1 cellular context compared by ENCODE assay signal in the genomic region with DNA sequence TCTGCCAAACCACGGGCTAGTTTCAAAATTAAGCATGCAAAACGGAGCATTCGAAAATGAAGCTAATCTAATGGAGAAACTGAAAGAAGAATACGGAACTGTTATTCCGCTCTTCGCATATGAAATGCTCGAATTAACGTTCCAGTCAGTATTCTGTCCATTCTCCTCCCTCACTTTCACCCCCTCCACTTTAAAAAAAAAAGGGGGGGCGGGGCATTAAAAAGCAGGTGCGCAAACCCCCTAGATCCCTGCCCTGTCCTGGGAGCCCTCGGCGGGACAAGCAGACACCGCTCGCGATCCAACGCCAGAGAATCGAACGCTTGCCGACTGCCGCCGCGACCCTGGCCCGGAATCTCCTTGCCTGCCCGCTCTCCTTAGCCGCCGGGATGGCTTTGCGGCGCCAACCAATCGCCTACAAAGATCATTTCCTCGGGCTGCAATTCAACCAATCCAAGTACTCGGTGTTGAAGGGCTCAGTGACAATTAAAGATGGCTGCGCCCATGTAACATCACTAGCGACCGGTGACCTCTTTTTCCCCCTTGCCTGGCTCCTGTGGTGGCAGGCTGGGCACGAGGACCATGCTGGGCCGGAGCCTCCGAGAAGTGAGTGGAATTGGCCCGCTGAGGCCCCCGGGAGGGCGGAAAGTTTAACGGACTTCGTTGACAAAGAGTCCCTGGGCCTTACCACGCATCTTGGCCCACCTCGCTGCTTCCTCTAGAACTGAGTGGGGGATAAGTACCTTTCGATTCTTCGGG.
TF ChIP-seq lines count a peak whose summit lies in the region.

A gene with protein sequence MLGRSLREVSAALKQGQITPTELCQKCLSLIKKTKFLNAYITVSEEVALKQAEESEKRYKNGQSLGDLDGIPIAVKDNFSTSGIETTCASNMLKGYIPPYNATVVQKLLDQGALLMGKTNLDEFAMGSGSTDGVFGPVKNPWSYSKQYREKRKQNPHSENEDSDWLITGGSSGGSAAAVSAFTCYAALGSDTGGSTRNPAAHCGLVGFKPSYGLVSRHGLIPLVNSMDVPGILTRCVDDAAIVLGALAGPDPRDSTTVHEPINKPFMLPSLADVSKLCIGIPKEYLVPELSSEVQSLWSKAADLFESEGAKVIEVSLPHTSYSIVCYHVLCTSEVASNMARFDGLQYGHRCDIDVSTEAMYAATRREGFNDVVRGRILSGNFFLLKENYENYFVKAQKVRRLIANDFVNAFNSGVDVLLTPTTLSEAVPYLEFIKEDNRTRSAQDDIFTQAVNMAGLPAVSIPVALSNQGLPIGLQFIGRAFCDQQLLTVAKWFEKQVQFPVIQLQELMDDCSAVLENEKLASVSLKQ (plus strand): TSS at position 476 of the 756 bp plus-strand sequence. CDS start 104 bp downstream, at position 580.
A gene with protein sequence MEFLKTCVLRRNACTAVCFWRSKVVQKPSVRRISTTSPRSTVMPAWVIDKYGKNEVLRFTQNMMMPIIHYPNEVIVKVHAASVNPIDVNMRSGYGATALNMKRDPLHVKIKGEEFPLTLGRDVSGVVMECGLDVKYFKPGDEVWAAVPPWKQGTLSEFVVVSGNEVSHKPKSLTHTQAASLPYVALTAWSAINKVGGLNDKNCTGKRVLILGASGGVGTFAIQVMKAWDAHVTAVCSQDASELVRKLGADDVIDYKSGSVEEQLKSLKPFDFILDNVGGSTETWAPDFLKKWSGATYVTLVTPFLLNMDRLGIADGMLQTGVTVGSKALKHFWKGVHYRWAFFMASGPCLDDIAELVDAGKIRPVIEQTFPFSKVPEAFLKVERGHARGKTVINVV (minus strand): TSS at position 396 of the 756 bp plus-strand sequence. CDS start 477 bp downstream, outside the sequence.

TF ChIP-seq in HEK293, 187 proteins besides CTCF, POLR2A, EP300 and RAD21 (continued from another document and continues in another):
- TF ChIP-seq, protein P1, sequence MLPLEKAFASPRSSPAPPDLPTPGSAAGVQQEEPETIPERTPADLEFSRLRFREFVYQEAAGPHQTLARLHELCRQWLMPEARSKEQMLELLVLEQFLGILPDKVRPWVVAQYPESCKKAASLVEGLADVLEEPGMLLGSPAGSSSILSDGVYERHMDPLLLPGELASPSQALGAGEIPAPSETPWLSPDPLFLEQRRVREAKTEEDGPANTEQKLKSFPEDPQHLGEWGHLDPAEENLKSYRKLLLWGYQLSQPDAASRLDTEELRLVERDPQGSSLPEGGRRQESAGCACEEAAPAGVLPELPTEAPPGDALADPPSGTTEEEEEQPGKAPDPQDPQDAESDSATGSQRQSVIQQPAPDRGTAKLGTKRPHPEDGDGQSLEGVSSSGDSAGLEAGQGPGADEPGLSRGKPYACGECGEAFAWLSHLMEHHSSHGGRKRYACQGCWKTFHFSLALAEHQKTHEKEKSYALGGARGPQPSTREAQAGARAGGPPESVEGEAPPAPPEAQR (tag by site-specific recombination; IDR thresholded peaks at IDR 0.05) = no peak
- TF ChIP-seq ZNF776 (tag by site-specific recombination; IDR thresholded peaks at IDR 0.05; ENCODE audit: borderline replicate concordance) = no peak
- peak; percentile 58; the same call in 1 of the 2 replicates for TF ChIP-seq SP3 (tag by site-specific recombination; IDR thresholded peaks at IDR 0.05)
- TF ChIP-seq, protein P2, sequence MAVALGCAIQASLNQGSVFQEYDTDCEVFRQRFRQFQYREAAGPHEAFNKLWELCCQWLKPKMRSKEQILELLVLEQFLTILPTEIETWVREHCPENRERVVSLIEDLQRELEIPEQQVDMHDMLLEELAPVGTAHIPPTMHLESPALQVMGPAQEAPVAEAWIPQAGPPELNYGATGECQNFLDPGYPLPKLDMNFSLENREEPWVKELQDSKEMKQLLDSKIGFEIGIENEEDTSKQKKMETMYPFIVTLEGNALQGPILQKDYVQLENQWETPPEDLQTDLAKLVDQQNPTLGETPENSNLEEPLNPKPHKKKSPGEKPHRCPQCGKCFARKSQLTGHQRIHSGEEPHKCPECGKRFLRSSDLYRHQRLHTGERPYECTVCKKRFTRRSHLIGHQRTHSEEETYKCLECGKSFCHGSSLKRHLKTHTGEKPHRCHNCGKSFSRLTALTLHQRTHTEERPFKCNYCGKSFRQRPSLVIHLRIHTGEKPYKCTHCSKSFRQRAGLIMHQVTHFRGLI (tag by site-specific recombination; IDR thresholded peaks at IDR 0.05) = no peak
- no peak for TF ChIP-seq ZNF830 (tag by site-specific recombination; IDR thresholded peaks at IDR 0.05; ENCODE audit: low read depth)
- TF ChIP-seq, protein P3, sequence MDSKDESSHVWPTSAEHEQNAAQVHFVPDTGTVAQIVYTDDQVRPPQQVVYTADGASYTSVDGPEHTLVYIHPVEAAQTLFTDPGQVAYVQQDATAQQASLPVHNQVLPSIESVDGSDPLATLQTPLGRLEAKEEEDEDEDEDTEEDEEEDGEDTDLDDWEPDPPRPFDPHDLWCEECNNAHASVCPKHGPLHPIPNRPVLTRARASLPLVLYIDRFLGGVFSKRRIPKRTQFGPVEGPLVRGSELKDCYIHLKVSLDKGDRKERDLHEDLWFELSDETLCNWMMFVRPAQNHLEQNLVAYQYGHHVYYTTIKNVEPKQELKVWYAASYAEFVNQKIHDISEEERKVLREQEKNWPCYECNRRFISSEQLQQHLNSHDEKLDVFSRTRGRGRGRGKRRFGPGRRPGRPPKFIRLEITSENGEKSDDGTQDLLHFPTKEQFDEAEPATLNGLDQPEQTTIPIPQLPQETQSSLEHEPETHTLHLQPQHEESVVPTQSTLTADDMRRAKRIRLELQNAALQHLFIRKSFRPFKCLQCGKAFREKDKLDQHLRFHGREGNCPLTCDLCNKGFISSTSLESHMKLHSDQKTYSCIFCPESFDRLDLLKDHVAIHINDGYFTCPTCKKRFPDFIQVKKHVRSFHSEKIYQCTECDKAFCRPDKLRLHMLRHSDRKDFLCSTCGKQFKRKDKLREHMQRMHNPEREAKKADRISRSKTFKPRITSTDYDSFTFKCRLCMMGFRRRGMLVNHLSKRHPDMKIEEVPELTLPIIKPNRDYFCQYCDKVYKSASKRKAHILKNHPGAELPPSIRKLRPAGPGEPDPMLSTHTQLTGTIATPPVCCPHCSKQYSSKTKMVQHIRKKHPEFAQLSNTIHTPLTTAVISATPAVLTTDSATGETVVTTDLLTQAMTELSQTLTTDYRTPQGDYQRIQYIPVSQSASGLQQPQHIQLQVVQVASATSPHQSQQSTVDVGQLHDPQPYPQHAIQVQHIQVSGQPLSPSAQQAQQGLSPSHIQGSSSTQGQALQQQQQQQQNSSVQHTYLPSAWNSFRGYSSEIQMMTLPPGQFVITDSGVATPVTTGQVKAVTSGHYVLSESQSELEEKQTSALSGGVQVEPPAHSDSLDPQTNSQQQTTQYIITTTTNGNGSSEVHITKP (tag by site-specific recombination; IDR thresholded peaks at IDR 0.05) = no peak
- no peak for TF ChIP-seq ZNF521 (tag by site-specific recombination; IDR thresholded peaks at IDR 0.05)
- no peak for TF ChIP-seq ZNF239 (tag by site-specific recombination; IDR thresholded peaks at IDR 0.05)
- TF ChIP-seq, protein P4, sequence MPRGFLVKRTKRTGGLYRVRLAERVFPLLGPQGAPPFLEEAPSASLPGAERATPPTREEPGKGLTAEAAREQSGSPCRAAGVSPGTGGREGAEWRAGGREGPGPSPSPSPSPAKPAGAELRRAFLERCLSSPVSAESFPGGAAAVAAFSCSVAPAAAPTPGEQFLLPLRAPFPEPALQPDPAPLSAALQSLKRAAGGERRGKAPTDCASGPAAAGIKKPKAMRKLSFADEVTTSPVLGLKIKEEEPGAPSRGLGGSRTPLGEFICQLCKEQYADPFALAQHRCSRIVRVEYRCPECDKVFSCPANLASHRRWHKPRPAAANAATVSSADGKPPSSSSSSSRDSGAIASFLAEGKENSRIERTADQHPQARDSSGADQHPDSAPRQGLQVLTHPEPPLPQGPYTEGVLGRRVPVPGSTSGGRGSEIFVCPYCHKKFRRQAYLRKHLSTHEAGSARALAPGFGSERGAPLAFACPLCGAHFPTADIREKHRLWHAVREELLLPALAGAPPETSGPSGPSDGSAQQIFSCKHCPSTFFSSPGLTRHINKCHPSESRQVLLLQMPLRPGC (tag by site-specific recombination; IDR thresholded peaks at IDR 0.05) = no peak
- TF ChIP-seq ZNF654 (tag by site-specific recombination; IDR thresholded peaks at IDR 0.05; ENCODE audit: low read depth) = no peak
- TF ChIP-seq, protein P5, sequence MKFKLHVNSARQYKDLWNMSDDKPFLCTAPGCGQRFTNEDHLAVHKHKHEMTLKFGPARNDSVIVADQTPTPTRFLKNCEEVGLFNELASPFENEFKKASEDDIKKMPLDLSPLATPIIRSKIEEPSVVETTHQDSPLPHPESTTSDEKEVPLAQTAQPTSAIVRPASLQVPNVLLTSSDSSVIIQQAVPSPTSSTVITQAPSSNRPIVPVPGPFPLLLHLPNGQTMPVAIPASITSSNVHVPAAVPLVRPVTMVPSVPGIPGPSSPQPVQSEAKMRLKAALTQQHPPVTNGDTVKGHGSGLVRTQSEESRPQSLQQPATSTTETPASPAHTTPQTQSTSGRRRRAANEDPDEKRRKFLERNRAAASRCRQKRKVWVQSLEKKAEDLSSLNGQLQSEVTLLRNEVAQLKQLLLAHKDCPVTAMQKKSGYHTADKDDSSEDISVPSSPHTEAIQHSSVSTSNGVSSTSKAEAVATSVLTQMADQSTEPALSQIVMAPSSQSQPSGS (tag by site-specific recombination; IDR thresholded peaks at IDR 0.05; ENCODE audit: low read depth) = no peak
- TF ChIP-seq, protein P6, sequence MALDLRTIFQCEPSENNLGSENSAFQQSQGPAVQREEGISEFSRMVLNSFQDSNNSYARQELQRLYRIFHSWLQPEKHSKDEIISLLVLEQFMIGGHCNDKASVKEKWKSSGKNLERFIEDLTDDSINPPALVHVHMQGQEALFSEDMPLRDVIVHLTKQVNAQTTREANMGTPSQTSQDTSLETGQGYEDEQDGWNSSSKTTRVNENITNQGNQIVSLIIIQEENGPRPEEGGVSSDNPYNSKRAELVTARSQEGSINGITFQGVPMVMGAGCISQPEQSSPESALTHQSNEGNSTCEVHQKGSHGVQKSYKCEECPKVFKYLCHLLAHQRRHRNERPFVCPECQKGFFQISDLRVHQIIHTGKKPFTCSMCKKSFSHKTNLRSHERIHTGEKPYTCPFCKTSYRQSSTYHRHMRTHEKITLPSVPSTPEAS (tag by site-specific recombination; IDR thresholded peaks at IDR 0.05) = no peak
- TF ChIP-seq, protein P7, sequence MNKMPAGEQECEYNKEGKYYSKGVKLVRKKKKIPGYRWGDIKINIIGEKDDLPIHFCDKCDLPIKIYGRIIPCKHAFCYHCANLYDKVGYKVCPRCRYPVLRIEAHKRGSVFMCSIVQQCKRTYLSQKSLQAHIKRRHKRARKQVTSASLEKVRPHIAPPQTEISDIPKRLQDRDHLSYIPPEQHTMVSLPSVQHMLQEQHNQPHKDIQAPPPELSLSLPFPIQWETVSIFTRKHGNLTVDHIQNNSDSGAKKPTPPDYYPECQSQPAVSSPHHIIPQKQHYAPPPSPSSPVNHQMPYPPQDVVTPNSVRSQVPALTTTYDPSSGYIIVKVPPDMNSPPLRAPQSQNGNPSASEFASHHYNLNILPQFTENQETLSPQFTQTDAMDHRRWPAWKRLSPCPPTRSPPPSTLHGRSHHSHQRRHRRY (tag by site-specific recombination; IDR thresholded peaks at IDR 0.05) = no peak
- no peak for TF ChIP-seq ZNF23 (tag by site-specific recombination; IDR thresholded peaks at IDR 0.05; ENCODE audit: borderline replicate concordance)
- no peak for TF ChIP-seq ZNF10 (tag by site-specific recombination; IDR thresholded peaks at IDR 0.05)
- TF ChIP-seq ZNF19 (tag by site-specific recombination; IDR thresholded peaks at IDR 0.05; ENCODE audit: low read depth) = no peak
- TF ChIP-seq ZNF416 (tag by site-specific recombination; IDR thresholded peaks at IDR 0.05) = no peak
- TF ChIP-seq TRIM28 (IDR thresholded peaks at IDR 0.05; ENCODE audit: borderline replicate concordance, low read length) = 0 out of 2 replicates have a peak, but pooled peaks have one; percentile 68
- no peak for TF ChIP-seq ZSCAN23 (tag by site-specific recombination; IDR thresholded peaks at IDR 0.05)
- TF ChIP-seq SP2 (tag by site-specific recombination; IDR thresholded peaks at IDR 0.05) = peak; percentile 67
- peak; percentile 83; the same call in 1 of the 2 replicates for TF ChIP-seq ZNF501 (tag by site-specific recombination; IDR thresholded peaks at IDR 0.05)
- no peak for TF ChIP-seq ZNF473 (tag by site-specific recombination; IDR thresholded peaks at IDR 0.05)
- TF ChIP-seq ZNF76 (tag by site-specific recombination; IDR thresholded peaks at IDR 0.05; ENCODE audit: borderline replicate concordance, low read depth) = peak; percentile 65; the same call in 1 of the 2 replicates
- no peak for TF ChIP-seq ZNF610 (tag by site-specific recombination; IDR thresholded peaks at IDR 0.05; ENCODE audit: borderline replicate concordance)
- peak; percentile 72; the same call in 1 of the 2 replicates for TF ChIP-seq ZNF366 (tag by site-specific recombination; conservative IDR thresholded peaks at IDR 0.05)
- TF ChIP-seq GLIS1 (tag by site-specific recombination; IDR thresholded peaks at IDR 0.05) = no peak
- TF ChIP-seq, protein P8, sequence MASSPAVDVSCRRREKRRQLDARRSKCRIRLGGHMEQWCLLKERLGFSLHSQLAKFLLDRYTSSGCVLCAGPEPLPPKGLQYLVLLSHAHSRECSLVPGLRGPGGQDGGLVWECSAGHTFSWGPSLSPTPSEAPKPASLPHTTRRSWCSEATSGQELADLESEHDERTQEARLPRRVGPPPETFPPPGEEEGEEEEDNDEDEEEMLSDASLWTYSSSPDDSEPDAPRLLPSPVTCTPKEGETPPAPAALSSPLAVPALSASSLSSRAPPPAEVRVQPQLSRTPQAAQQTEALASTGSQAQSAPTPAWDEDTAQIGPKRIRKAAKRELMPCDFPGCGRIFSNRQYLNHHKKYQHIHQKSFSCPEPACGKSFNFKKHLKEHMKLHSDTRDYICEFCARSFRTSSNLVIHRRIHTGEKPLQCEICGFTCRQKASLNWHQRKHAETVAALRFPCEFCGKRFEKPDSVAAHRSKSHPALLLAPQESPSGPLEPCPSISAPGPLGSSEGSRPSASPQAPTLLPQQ (tag by site-specific recombination; IDR thresholded peaks at IDR 0.05) = 0 out of 2 replicates have a peak, but pooled peaks have one; percentile 8
- TF ChIP-seq, protein P9, sequence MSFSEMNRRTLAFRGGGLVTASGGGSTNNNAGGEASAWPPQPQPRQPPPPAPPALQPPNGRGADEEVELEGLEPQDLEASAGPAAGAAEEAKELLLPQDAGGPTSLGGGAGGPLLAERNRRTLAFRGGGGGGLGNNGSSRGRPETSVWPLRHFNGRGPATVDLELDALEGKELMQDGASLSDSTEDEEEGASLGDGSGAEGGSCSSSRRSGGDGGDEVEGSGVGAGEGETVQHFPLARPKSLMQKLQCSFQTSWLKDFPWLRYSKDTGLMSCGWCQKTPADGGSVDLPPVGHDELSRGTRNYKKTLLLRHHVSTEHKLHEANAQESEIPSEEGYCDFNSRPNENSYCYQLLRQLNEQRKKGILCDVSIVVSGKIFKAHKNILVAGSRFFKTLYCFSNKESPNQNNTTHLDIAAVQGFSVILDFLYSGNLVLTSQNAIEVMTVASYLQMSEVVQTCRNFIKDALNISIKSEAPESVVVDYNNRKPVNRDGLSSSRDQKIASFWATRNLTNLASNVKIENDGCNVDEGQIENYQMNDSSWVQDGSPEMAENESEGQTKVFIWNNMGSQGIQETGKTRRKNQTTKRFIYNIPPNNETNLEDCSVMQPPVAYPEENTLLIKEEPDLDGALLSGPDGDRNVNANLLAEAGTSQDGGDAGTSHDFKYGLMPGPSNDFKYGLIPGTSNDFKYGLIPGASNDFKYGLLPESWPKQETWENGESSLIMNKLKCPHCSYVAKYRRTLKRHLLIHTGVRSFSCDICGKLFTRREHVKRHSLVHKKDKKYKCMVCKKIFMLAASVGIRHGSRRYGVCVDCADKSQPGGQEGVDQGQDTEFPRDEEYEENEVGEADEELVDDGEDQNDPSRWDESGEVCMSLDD (tag by site-specific recombination; IDR thresholded peaks at IDR 0.05) = no peak
- TF ChIP-seq ZNF37A (tag by site-specific recombination; IDR thresholded peaks at IDR 0.05) = no peak
- peak; percentile 33; the same call in 1 of the 2 replicates for TF ChIP-seq ZBTB20 (tag by site-specific recombination; IDR thresholded peaks at IDR 0.05)
